18 cellular contexts compared by ENCODE assay signal in the genomic region with DNA sequence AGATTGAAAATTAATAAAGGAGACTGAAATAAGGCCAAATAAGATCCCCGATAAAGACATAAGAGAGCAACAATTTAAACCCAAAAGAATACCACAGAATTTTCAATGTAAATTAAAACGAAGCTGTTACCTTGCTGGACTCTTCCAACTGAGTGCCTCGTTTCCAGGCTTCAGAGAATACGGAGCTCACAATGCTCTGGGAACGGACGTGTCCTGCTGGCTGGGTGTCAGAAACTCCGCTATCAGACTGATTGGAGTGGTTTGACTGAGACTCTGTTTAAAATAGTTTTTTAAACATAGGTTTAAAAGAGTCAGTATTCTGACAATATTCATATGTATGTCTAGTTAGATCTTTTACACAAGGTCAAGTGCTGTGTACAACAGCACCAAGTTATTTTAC.
DNase-seq lines count a peak whose midpoint lies in the region; ATAC-seq and TF ChIP-seq lines count a peak whose summit lies in the region.
"Had no signal": no experiment of that assay in that cellular context is flagged by ENCODE, and none has a peak within 500 bp of the region (broad histone marks: within the 10 kb centered on the region; RNA-seq: fewer than 3 reads in every experiment).

No MANE protein-coding gene starts in this region.

- H3K9me2 ChIP-seq in PC-3 (replicated peaks; ENCODE audit: low read length): no peaks in the 10 kb centered on the region

- no peak overlapping the region for H2AFZ ChIP-seq in PC-3 (ENCODE audit: low read length)

- intact Hi-C loops in Right ventricle myocardium inferior (cut with DNase I) (loop anchor here (5.0 kb wide), 1 partner anchor 207 kb away; the partner anchor contains the start of gene CYP20A1), cardiac septum (cut with DNase I) (no loop called here), left ventricle myocardium superior (cut with micrococcal nuclease) (no loop called here), testis (cut with DNase I; ENCODE audit: low total_unique reads) (no loop called here), PC-3 (cut with micrococcal nuclease) (no loop called here)

- 41 to 71% methylated on average over 7 of the region's 7 CpGs for WGBS in testis, 2 donors

- peak overlapping the region; percentile 15 for H3K4me3 ChIP-seq in endocrine pancreas (ENCODE audit: control insufficient read depth, insufficient read depth, low read length)
- no peak overlapping the region for H3K4me3 ChIP-seq in testis
- no peak overlapping the region for H3K4me3 ChIP-seq in PC-3 (ENCODE audit: low read length)
- H3K4me3 ChIP-seq: MG63 had no signal

- no peak for TF ChIP-seq CTCF in testis (IDR thresholded peaks at IDR 0.05)
- no peak for TF ChIP-seq CTCF in PC-3 (conservative IDR thresholded peaks at IDR 0.05; ENCODE audit: low read depth, low read length)

- ATAC-seq in Right ventricle myocardium inferior (peak; percentile 67), left ventricle myocardium superior (peak; percentile 80), HG03469 (IDR thresholded peaks at IDR 0.05; ENCODE audit: unreplicated experiment) (no peak), PC-3 (no peak)

- no peaks in the 10 kb centered on the region for H3K27me3 ChIP-seq in endocrine pancreas (ENCODE audit: control insufficient read depth, insufficient read depth, low read length)
- H3K27me3 ChIP-seq in testis: no peaks in the 10 kb centered on the region
- H3K27me3 ChIP-seq in PC-3 (ENCODE audit: low read length): no peaks in the 10 kb centered on the region
- H3K27me3 ChIP-seq: MG63 had no signal

- no peak for DNase-seq in Right ventricle myocardium inferior (ENCODE audit: missing footprints)
- DNase-seq in cardiac septum (ENCODE audit: low spot score): no peak
- DNase-seq in left ventricle myocardium superior: peak; percentile 46
- DNase-seq in testis: peak; percentile 61
- DNase-seq in PC-3: no peak
- DNase-seq: 8988T, DMS53, GF-D8, MG63, NCI-H1417, NCI-H1694 treated with DMSO at 0.1 percent for 48 hours, NCI-H2081 treated with DMSO at 0.1 percent for 48 hours, NCI-H2171 treated with DMSO at 0.1 percent for 48 hours, NCI-H524 treated with DMSO at 0.1 percent for 48 hours, NCI-H82 had no signal

- no peak for TF ChIP-seq POLR2A in testis (IDR thresholded peaks at IDR 0.05)

- H3K4me2 ChIP-seq in PC-3 (ENCODE audit: low read length): no peak overlapping the region

- H3K27ac ChIP-seq in testis (no peak overlapping the region), PC-3 (ENCODE audit: low read length) (no peak overlapping the region)
- H3K27ac ChIP-seq: C4-2B had no signal

- H3K36me3 ChIP-seq in endocrine pancreas (ENCODE audit: control insufficient read depth, insufficient read depth, low read length): no peaks in the 10 kb centered on the region
- H3K36me3 ChIP-seq in testis (ENCODE audit: low read depth, missing control alignments): no peaks in the 10 kb centered on the region
- peaks cover 23% of the 10 kb centered on the region for H3K36me3 ChIP-seq in PC-3 (ENCODE audit: low read depth, low read length)

- BruUV-seq in PC-3 (replicated peaks; lab: Mats Ljungman, UMichigan): no TSS peak

- H3K9me3 ChIP-seq in endocrine pancreas (ENCODE audit: control insufficient read depth, low read length) (no peaks in the 10 kb centered on the region), testis (no peaks in the 10 kb centered on the region), PC-3 (ENCODE audit: low read length) (no peaks in the 10 kb centered on the region)
- H3K9me3 ChIP-seq: MG63 had no signal

- POLR2A ChIA-PET in PC-3 (lab: Charles Lee; ENCODE audit: unreplicated experiment): no interaction called here

- CTCF ChIA-PET in PC-3 (lab: Charles Lee): no interaction called here

- H3F3A ChIP-seq in PC-3 (ENCODE audit: low read length, unreplicated experiment): no peaks in the 10 kb centered on the region

- no peak overlapping the region for H3K9ac ChIP-seq in endocrine pancreas (ENCODE audit: control insufficient read depth, insufficient read depth, low read length)
- H3K9ac ChIP-seq in PC-3 (ENCODE audit: low read length): no peak overlapping the region

- H3K4me1 ChIP-seq in endocrine pancreas (ENCODE audit: control insufficient read depth, insufficient read depth, low read length): no peaks in the 10 kb centered on the region
- no peaks in the 10 kb centered on the region for H3K4me1 ChIP-seq in testis
- H3K4me1 ChIP-seq in PC-3 (ENCODE audit: insufficient read depth, low read length): peaks cover 10% of the 10 kb centered on the region

- no peaks in the 10 kb centered on the region for H4K20me1 ChIP-seq in PC-3 (ENCODE audit: low read length)

- H3K79me2 ChIP-seq in PC-3 (ENCODE audit: low read length): no peaks in the 10 kb centered on the region

Comparison
In these comparisons a context has a peak if more than half of its experiments do, and no peak if none do; other contexts are left out.
1. DNase-seq: peak in left ventricle myocardium superior (single experiment) and testis (single experiment); none in Right ventricle myocardium inferior (single experiment), cardiac septum (single experiment) and PC-3 (single experiment).
2. ATAC-seq: peak in Right ventricle myocardium inferior (single experiment) and left ventricle myocardium superior (single experiment); none in HG03469 (single experiment) and PC-3 (single experiment).